20 cellular contexts compared by ENCODE assay signal in genomic region chr16:58036943-58037342, GRCh38.
"Had no signal": no experiment of that assay in that cellular context is flagged by ENCODE, and none has a peak within 500 bp of the region (broad histone marks: within the 10 kb centered on the region; RNA-seq: fewer than 3 reads in every experiment).

No MANE protein-coding gene starts in this region.

- H3K27me3 ChIP-seq: dorsolateral prefrontal cortex, hepatocyte, sigmoid colon, testis, transverse colon had no signal

- ATAC-seq: esophagus mucosa; left cardiac atrium; lower lobe of right lung; natural killer cell treated with Interleukin-12 subunit alpha and Interleukin-12 subunit beta and Interleukin-15 and Interleukin-18, amount 100 ng/mL, for 72 hours; stimulated activated naive B cell treated with anti-CD40 and anti-IgM and Interleukin-4, amounts not matched to agents 10 μg/mL and 1 μg/mL and 100 μg/mL, for 72 hours; stimulated activated naive CD8-positive, alpha-beta T cell treated with anti-CD3 and anti-CD28 coated beads, Interleukin-15, amount 100 ng/mL, for 72 hours had no signal

- H3K9me3 Mint-ChIP-seq: memory B cell; natural killer cell treated with Interleukin-12 subunit alpha and Interleukin-12 subunit beta and Interleukin-15 and Interleukin-18, amount 100 ng/mL, for 72 hours; stimulated activated naive B cell treated with anti-CD40 and anti-IgM and Interleukin-4, amounts not matched to agents 10 μg/mL and 1 μg/mL and 100 μg/mL, for 72 hours; stimulated activated naive CD8-positive, alpha-beta T cell treated with anti-CD3 and anti-CD28 coated beads, Interleukin-15, amount 100 ng/mL, for 72 hours had no signal

- H3K9me3 ChIP-seq: left ventricle myocardium inferior, lower lobe of right lung, sigmoid colon, testis, transverse colon had no signal

- H3K27ac Mint-ChIP-seq: memory B cell; natural killer cell treated with Interleukin-12 subunit alpha and Interleukin-12 subunit beta and Interleukin-15 and Interleukin-18, amount 100 ng/mL, for 72 hours; stimulated activated naive B cell treated with anti-CD40 and anti-IgM and Interleukin-4, amounts not matched to agents 10 μg/mL and 1 μg/mL and 100 μg/mL, for 72 hours had no signal

- H3K27ac ChIP-seq: dorsolateral prefrontal cortex, hepatocyte, lower lobe of right lung, sigmoid colon, skin epidermis, testis, transverse colon had no signal

- H3K4me3 ChIP-seq: dorsolateral prefrontal cortex, hepatocyte, left ventricle myocardium inferior, lower lobe of right lung, sigmoid colon, skin epidermis, testis, transverse colon had no signal

- H3K4me1 Mint-ChIP-seq: memory B cell; stimulated activated naive B cell treated with anti-CD40 and anti-IgM and Interleukin-4, amounts not matched to agents 10 μg/mL and 1 μg/mL and 100 μg/mL, for 72 hours; stimulated activated naive CD8-positive, alpha-beta T cell treated with anti-CD3 and anti-CD28 coated beads, Interleukin-15, amount 100 ng/mL, for 72 hours had no signal

- DNase-seq: cortex of kidney; effector CD8-positive, alpha-beta T cell; kidney; left cardiac atrium; left ventricle myocardium inferior; lower lobe of right lung; midbrain; sigmoid colon; stimulated activated CD4-positive, alpha-beta T cell treated with anti-CD3 and anti-CD28 coated beads, Interleukin-2, amount 100 ng/mL, for 24 hours; stimulated activated CD4-positive, alpha-beta T cell treated with anti-CD3 and anti-CD28 coated beads, Interleukin-4, amount 100 ng/mL, for 4 hours; stimulated activated naive B cell treated with anti-CD40 and anti-IgM and Interleukin-4, amounts not matched to agents 10 μg/mL and 1 μg/mL and 100 μg/mL, for 72 hours; stimulated activated naive CD8-positive, alpha-beta T cell treated with anti-CD3 and anti-CD28 coated beads, Interleukin-15, amount 100 ng/mL, for 72 hours; testis; transverse colon had no signal

- H3K4me1 ChIP-seq: transverse colon had no signal

- H3K4me3 Mint-ChIP-seq: memory B cell; natural killer cell treated with Interleukin-12 subunit alpha and Interleukin-12 subunit beta and Interleukin-15 and Interleukin-18, amount 100 ng/mL, for 72 hours; stimulated activated naive B cell treated with anti-CD40 and anti-IgM and Interleukin-4, amounts not matched to agents 10 μg/mL and 1 μg/mL and 100 μg/mL, for 72 hours; stimulated activated naive CD8-positive, alpha-beta T cell treated with anti-CD3 and anti-CD28 coated beads, Interleukin-15, amount 100 ng/mL, for 72 hours had no signal

- H3K36me3 Mint-ChIP-seq: memory B cell; natural killer cell treated with Interleukin-12 subunit alpha and Interleukin-12 subunit beta and Interleukin-15 and Interleukin-18, amount 100 ng/mL, for 72 hours; stimulated activated naive B cell treated with anti-CD40 and anti-IgM and Interleukin-4, amounts not matched to agents 10 μg/mL and 1 μg/mL and 100 μg/mL, for 72 hours had no signal

- H3K4me2 ChIP-seq: hepatocyte had no signal

- H2AFZ ChIP-seq: hepatocyte had no signal

- H3K27me3 Mint-ChIP-seq: natural killer cell treated with Interleukin-12 subunit alpha and Interleukin-12 subunit beta and Interleukin-15 and Interleukin-18, amount 100 ng/mL, for 72 hours; stimulated activated naive CD8-positive, alpha-beta T cell treated with anti-CD3 and anti-CD28 coated beads, Interleukin-15, amount 100 ng/mL, for 72 hours had no signal
